ENCODE assay signal across 8 cellular contexts in genomic region chr18:7566587-7567486, GRCh38. TPM values are rescaled to one million over a fixed set of nuclear protein-coding genes. Genes with fewer than 3 reads are reported as not detected.
DNase-seq lines count a peak whose midpoint lies in the region; ATAC-seq and TF ChIP-seq lines count a peak whose summit lies in the region.

PTPRM (plus strand) TSS chr18:7567316; CDS start chr18:7567819, 503 bp downstream.

- H3K4me1 ChIP-seq in HUES6 (ENCODE audit: control insufficient read depth, insufficient read depth, low read length) = peaks cover 11% of the 10 kb centered on the region
- H3K4me1 ChIP-seq in psoas muscle = peaks cover 34% of the 10 kb centered on the region

- peak; percentile 80 for DNase-seq in Daoy (ENCODE audit: low read depth)
- peak; percentile 43 for DNase-seq in SW480 (ENCODE audit: low spot score)
- DNase-seq in brain microvascular endothelial cell = peak; percentile 54
- DNase-seq in hippocampal formation (lab: John Stamatoyannopoulos, UW) = peak; percentile 65 to 79
- DNase-seq in psoas muscle = peak; percentile 94 to 97
- DNase-seq in OCI-M2 (lab: John Stamatoyannopoulos, UW; ENCODE audit: unreplicated experiment) = no peak

- H3K36me3 ChIP-seq in HUES6 (ENCODE audit: control insufficient read depth, insufficient read depth, low read length) = no peaks in the 10 kb centered on the region
- H3K36me3 ChIP-seq in brain microvascular endothelial cell (replicated peaks) = no peaks in the 10 kb centered on the region
- no peaks in the 10 kb centered on the region for H3K36me3 ChIP-seq in psoas muscle (ENCODE audit: insufficient read depth in 1 of 2, low read depth in 1 of 2)

- intact Hi-C loops in psoas muscle (cut with DNase I) = loop anchor here (2.0 to 10.0 kb wide), 7 partner anchors 40 to 388 kb away; no protein-coding TSS in a partner anchor

- H3K27me3 ChIP-seq in HUES6 (ENCODE audit: control insufficient read depth, insufficient read depth, low read length) (peaks cover 37% of the 10 kb centered on the region), brain microvascular endothelial cell (replicated peaks) (no peaks in the 10 kb centered on the region), psoas muscle (ENCODE audit: insufficient read depth in 3 of 3, low read length in 2 of 3) (no peaks in the 10 kb centered on the region)

- in situ Hi-C loops in brain microvascular endothelial cell (cut with HindIII; ENCODE audit: low pct_ligation_motif_present, low sequenced_read_pairs) = no loop called here

- peak within 1 kb of the TSS; percentile 80 for H3K9ac ChIP-seq in HUES6 (ENCODE audit: low read length)

- peak; percentile 71 for ATAC-seq in GM21529 (IDR thresholded peaks at IDR 0.05; ENCODE audit: unreplicated experiment)
- ATAC-seq in psoas muscle = peak; percentile 90 to 93 (median 90)

- TF ChIP-seq CTCF in brain microvascular endothelial cell (IDR thresholded peaks at IDR 0.05; ENCODE audit: low read depth, low read length, missing control alignments) (peak; percentile 19), psoas muscle (IDR thresholded peaks at IDR 0.05) (peak; percentile 75)

- H3K4me3 ChIP-seq in HUES6 (ENCODE audit: low read depth, low read length) = peak within 1 kb of the TSS; percentile 89
- H3K4me3 ChIP-seq in brain microvascular endothelial cell (ENCODE audit: low read depth, low read length) = peak within 1 kb of the TSS; percentile 78
- peak within 1 kb of the TSS; percentile 93 for H3K4me3 ChIP-seq in psoas muscle

- H3K9me3 ChIP-seq in HUES6 (ENCODE audit: control insufficient read depth, insufficient read depth, low read depth, low read length) (no peaks in the 10 kb centered on the region), psoas muscle (no peaks in the 10 kb centered on the region)

- 0 to 1% (median 0%) methylated on average over 90 to 138 of the region's 138 CpGs for WGBS in psoas muscle, 3 donors

- peak within 1 kb of the TSS; percentile 11; the same call in 1 of the 2 replicates for H3K27ac ChIP-seq in HUES6 (ENCODE audit: low read depth, low read length)
- peak within 1 kb of the TSS; percentile 88 for H3K27ac ChIP-seq in brain microvascular endothelial cell
- peak within 1 kb of the TSS; percentile 98 for H3K27ac ChIP-seq in psoas muscle

RNA-seq across cellular contexts. Expression of gene PTPRM, which starts in this region (rescaled TPM):
- total RNA-seq in Daoy (2014; rRNA removed; shearing (Covaris generic)) = 6.8 and 13.0 TPM in 2 replicates
- 10 to 100 TPM; 33.7 to 78.9 (median 40.4) TPM for total RNA-seq in psoas muscle
- polyA plus RNA-seq in psoas muscle = 10 to 100 TPM; 27.4 to 42.0 (median 27.9) TPM

Comparison
In these comparisons a context has a peak if more than half of its experiments do, and no peak if none do; other contexts are left out.
1. H3K27ac ChIP-seq: peak in every context shown above with its lines; median percentile 98 in psoas muscle; 88 in brain microvascular endothelial cell; 11 in HUES6.